ENCODE assay signal across 11 cellular contexts in the genomic region with DNA sequence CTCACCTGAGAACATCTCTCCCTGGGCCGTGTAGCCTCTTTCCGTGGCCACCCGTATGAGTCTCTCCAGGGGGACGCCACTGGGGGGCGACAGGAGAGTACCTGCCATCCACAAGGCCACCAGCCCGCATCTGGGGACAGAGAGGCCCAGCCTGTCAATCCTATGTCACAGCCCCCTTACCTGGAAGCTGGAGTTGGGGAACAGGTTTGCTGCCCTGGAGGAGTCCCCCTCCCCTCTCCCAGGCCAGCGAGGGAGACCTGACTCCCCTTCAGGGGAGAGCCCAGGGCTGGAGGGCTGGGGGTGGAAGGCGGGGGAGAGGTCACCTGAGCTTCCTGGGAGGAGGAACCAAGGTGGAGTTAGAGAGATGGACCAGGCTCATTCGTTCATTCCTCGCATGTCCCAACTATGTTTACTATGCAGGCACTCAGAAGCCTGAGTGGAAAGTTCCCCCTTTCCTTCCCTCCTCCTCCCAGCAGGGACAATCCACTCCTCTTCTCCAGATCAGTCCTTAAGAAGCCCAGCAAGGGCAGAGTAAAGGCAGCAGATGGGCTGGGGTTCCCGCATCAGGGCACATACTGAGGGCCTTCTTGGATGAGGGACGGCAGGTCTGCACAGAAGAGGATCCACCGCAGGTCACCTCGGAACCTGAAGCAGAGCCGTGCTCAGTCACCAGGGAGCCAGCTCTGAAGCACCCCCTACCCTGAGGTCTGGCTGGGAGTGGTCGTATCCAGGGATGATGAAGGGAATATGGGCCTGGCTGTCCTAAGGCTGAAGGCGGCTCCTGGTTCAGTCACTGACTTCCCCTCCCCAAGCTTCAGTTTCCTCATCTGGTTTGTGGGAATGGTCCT. TPM values are rescaled to one million over a fixed set of nuclear protein-coding genes. Genes with fewer than 3 reads are reported as not detected.
DNase-seq lines count a peak whose midpoint lies in the region; ATAC-seq and TF ChIP-seq lines count a peak whose summit lies in the region.
"Had no signal": no experiment of that assay in that cellular context is flagged by ENCODE, and none has a peak within 500 bp of the region (broad histone marks: within the 10 kb centered on the region; RNA-seq: fewer than 3 reads in every experiment).

No MANE protein-coding gene starts in this region.

- no peak overlapping the region for H3K4me3 Mint-ChIP-seq in activated CD8-positive, alpha-beta memory T cell treated with anti-CD3 and anti-CD28 coated beads, Interleukin-2, amount 10 ng/mL, durations not matched to agents 7 days and 5 days
- H3K4me3 Mint-ChIP-seq in type B pancreatic cell, result no peak overlapping the region

- DNase-seq in cardiac muscle cell (ENCODE audit: low read depth in 1 of 2, low spot score in 1 of 2) (peak in 1 of 2 donors; percentile 14), heart left ventricle (no peak), islet precursor cell (peak; percentile 84), type B pancreatic cell (ENCODE audit: extremely low spot score, unreplicated experiment) (no peak), NCI-H1694 (lab: John Stamatoyannopoulos, UW) (no peak), DMS153 (lab: John Stamatoyannopoulos, UW) (no peak)
- DNase-seq in activated CD8-positive, alpha-beta memory T cell treated with anti-CD3 and anti-CD28 coated beads, Interleukin-2, amount 10 ng/mL, durations not matched to agents 7 days and 5 days, result peak; percentile 63
- DNase-seq: cortex of kidney had no signal

- ATAC-seq in heart left ventricle (no peak), HG03108 (IDR thresholded peaks at IDR 0.05; ENCODE audit: unreplicated experiment) (no peak)
- peak; percentile 56 for ATAC-seq in activated CD8-positive, alpha-beta memory T cell treated with anti-CD3 and anti-CD28 coated beads, Interleukin-2, amount 10 ng/mL, durations not matched to agents 7 days and 5 days

- CTCF ChIA-PET in activated CD8-positive, alpha-beta memory T cell treated with anti-CD3 and anti-CD28 coated beads, Interleukin-2, amount 10 ng/mL, durations not matched to agents 7 days and 5 days (lab: Charles Lee), result interaction anchor here (0.6 to 2.1 kb wide), 10 partner anchors 12 to 81 kb away, joined by 3 to 8 read pairs (median 4); a partner anchor contains a TSS

- no peak overlapping the region for H3K27ac Mint-ChIP-seq in activated CD8-positive, alpha-beta memory T cell treated with anti-CD3 and anti-CD28 coated beads, Interleukin-2, amount 10 ng/mL, durations not matched to agents 7 days and 5 days
- peak overlapping the region; percentile 53 for H3K27ac Mint-ChIP-seq in type B pancreatic cell

- TF ChIP-seq POLR2A in heart left ventricle (IDR thresholded peaks at IDR 0.05), result no peak

- H3K27me3 ChIP-seq in cardiac muscle cell (no peaks in the 10 kb centered on the region), heart left ventricle (no peaks in the 10 kb centered on the region)

- no peak overlapping the region for H3K4me3 ChIP-seq in cardiac muscle cell
- no peak overlapping the region for H3K4me3 ChIP-seq in heart left ventricle

- peaks cover 15% of the 10 kb centered on the region for H3K4me1 Mint-ChIP-seq in activated CD8-positive, alpha-beta memory T cell treated with anti-CD3 and anti-CD28 coated beads, Interleukin-2, amount 10 ng/mL, durations not matched to agents 7 days and 5 days
- peaks cover 15% of the 10 kb centered on the region for H3K4me1 Mint-ChIP-seq in type B pancreatic cell (ENCODE audit: unreplicated experiment)

- TF ChIP-seq CTCF in cardiac muscle cell (IDR thresholded peaks at IDR 0.05; ENCODE audit: low read depth, low read length) (no peak), heart left ventricle (IDR thresholded peaks at IDR 0.05) (peak in 1 of 12 donors; percentile 32), type B pancreatic cell (conservative IDR thresholded peaks at IDR 0.05) (peak; percentile 30)

- H3K4me1 ChIP-seq in cardiac muscle cell (ENCODE audit: low read depth) (peaks cover 14% of the 10 kb centered on the region), heart left ventricle (peaks cover 2 to 56% (median 23%) of the 10 kb centered on the region in 12 donors)

- H3K27me3 Mint-ChIP-seq in activated CD8-positive, alpha-beta memory T cell treated with anti-CD3 and anti-CD28 coated beads, Interleukin-2, amount 10 ng/mL, durations not matched to agents 7 days and 5 days, result no peaks in the 10 kb centered on the region
- no peaks in the 10 kb centered on the region for H3K27me3 Mint-ChIP-seq in type B pancreatic cell

- H3K9me3 ChIP-seq in cardiac muscle cell (ENCODE audit: low read depth) (no peaks in the 10 kb centered on the region), heart left ventricle (no peaks in the 10 kb centered on the region)

- no peaks in the 10 kb centered on the region for H3K9me3 Mint-ChIP-seq in activated CD8-positive, alpha-beta memory T cell treated with anti-CD3 and anti-CD28 coated beads, Interleukin-2, amount 10 ng/mL, durations not matched to agents 7 days and 5 days (ENCODE audit: low read depth)
- no peaks in the 10 kb centered on the region for H3K9me3 Mint-ChIP-seq in type B pancreatic cell

- H3K36me3 Mint-ChIP-seq in activated CD8-positive, alpha-beta memory T cell treated with anti-CD3 and anti-CD28 coated beads, Interleukin-2, amount 10 ng/mL, durations not matched to agents 7 days and 5 days, result no peaks in the 10 kb centered on the region
- H3K36me3 Mint-ChIP-seq in type B pancreatic cell, result no peaks in the 10 kb centered on the region

- intact Hi-C loops in heart left ventricle (cut with DNase I), result no loop called here

- H3K27ac ChIP-seq in cardiac muscle cell, result peak overlapping the region; percentile 79
- H3K27ac ChIP-seq in heart left ventricle, result no peak overlapping the region

- H3K36me3 ChIP-seq in cardiac muscle cell, result no peaks in the 10 kb centered on the region
- peaks cover 0 to 11% (median 6%) of the 10 kb centered on the region in 9 donors for H3K36me3 ChIP-seq in heart left ventricle

- WGBS in heart left ventricle, 4 donors, result 70 to 81% (median 74%) methylated on average over 17 of the region's 17 CpGs

RNA-seq across cellular contexts. Expression of a gene that starts 5.5 kb away (rescaled TPM):
- total RNA-seq in cardiac muscle cell (7.6 and 9.6 TPM in 2 replicates), heart left ventricle (10 to 100 TPM in 3 of 9 donors, 1 to 10 TPM in 6; 4.2 to 11.1 (median 8.6) TPM), type B pancreatic cell (ENCODE audit: low replicate concordance) (9.6 and 16.0 TPM in 2 replicates)
- polyA plus RNA-seq in cardiac muscle cell (30.4 and 40.0 TPM in 2 replicates), heart left ventricle (1 to 10 TPM; 4.5 to 7.7 TPM)
- total RNA-seq in activated CD8-positive, alpha-beta memory T cell treated with anti-CD3 and anti-CD28 coated beads, Interleukin-2, amount 10 ng/mL, durations not matched to agents 7 days and 5 days, result 10 to 100 TPM; 13.7 to 18.2 TPM

RNA-seq across cellular contexts. Expression of a gene that starts 6.2 kb away (rescaled TPM):
- total RNA-seq in cardiac muscle cell (158 and 230 TPM in 2 replicates), heart left ventricle (10 to 100 TPM; 22.5 to 50.2 (median 31.6) TPM), type B pancreatic cell (ENCODE audit: low replicate concordance) (79.6 and 130 TPM in 2 replicates)
- polyA plus RNA-seq in cardiac muscle cell (145 and 155 TPM in 2 replicates), heart left ventricle (10 to 100 TPM; 23.5 to 32.3 TPM)
- 100 to 1,000 TPM; 176 to 193 TPM for total RNA-seq in activated CD8-positive, alpha-beta memory T cell treated with anti-CD3 and anti-CD28 coated beads, Interleukin-2, amount 10 ng/mL, durations not matched to agents 7 days and 5 days

RNA-seq across cellular contexts. Expression of a gene that starts 27.9 kb away (rescaled TPM):
- total RNA-seq in cardiac muscle cell (19.1 and 19.4 TPM in 2 replicates), heart left ventricle (10 to 100 TPM in 3 of 9 donors, 1 to 10 TPM in 6; 6.9 to 27.3 (median 8.9) TPM), type B pancreatic cell (ENCODE audit: low replicate concordance) (22.4 and 46.1 TPM in 2 replicates)
- polyA plus RNA-seq in cardiac muscle cell (12.5 and 15.4 TPM in 2 replicates), heart left ventricle (10 to 100 TPM; 13.0 to 22.7 TPM)
- total RNA-seq in activated CD8-positive, alpha-beta memory T cell treated with anti-CD3 and anti-CD28 coated beads, Interleukin-2, amount 10 ng/mL, durations not matched to agents 7 days and 5 days, result 1 to 10 TPM; 5.6 to 5.8 TPM

RNA-seq across cellular contexts. Expression of a gene that starts 28.1 kb away (rescaled TPM):
- total RNA-seq in cardiac muscle cell (82.5 and 90.1 TPM in 2 replicates), heart left ventricle (10 to 100 TPM; 18.2 to 49.7 (median 27.8) TPM), type B pancreatic cell (ENCODE audit: low replicate concordance) (39.9 and 48.4 TPM in 2 replicates)
- polyA plus RNA-seq in cardiac muscle cell (62.6 and 90.6 TPM in 2 replicates), heart left ventricle (10 to 100 TPM; 25.1 to 38.3 TPM)
- 10 to 100 TPM; 28.0 to 30.9 TPM for total RNA-seq in activated CD8-positive, alpha-beta memory T cell treated with anti-CD3 and anti-CD28 coated beads, Interleukin-2, amount 10 ng/mL, durations not matched to agents 7 days and 5 days

RNA-seq across cellular contexts. Expression of a gene that starts 30.5 kb away (rescaled TPM):
- not detected in 2 replicates for total RNA-seq in cardiac muscle cell
- polyA plus RNA-seq in cardiac muscle cell, result not detected in 2 replicates
- 1 to 10 TPM in 2 of 9 donors, under 1 TPM in 2, not detected in 5; 0.72 to 3.0 (median 0.99) TPM for total RNA-seq in heart left ventricle
- 1 to 10 TPM in 1 of 2 donors, under 1 TPM in 1; 0.99 to 1.0 TPM for polyA plus RNA-seq in heart left ventricle
- not detected for total RNA-seq in activated CD8-positive, alpha-beta memory T cell treated with anti-CD3 and anti-CD28 coated beads, Interleukin-2, amount 10 ng/mL, durations not matched to agents 7 days and 5 days
- 1.7 and 3.2 TPM in 2 replicates for total RNA-seq in type B pancreatic cell (ENCODE audit: low replicate concordance)
- total RNA-seq: LHCN-M2, myocyte had no signal

Comparison
In these comparisons a context has a peak if more than half of its experiments do, and no peak if none do; other contexts are left out.
1. DNase-seq: peak in activated CD8-positive, alpha-beta memory T cell treated with anti-CD3 and anti-CD28 coated beads, Interleukin-2, amount 10 ng/mL, durations not matched to agents 7 days and 5 days (single experiment) and islet precursor cell (single experiment); none in heart left ventricle (0 of 5), type B pancreatic cell (single experiment), NCI-H1694 (single experiment) and DMS153 (single experiment).